In genomic region chr4:84967292-84967651, GRCh38 we compare ENCODE assay signal across 8 cellular contexts. TPM values are rescaled to one million over a fixed set of nuclear protein-coding genes. Genes with fewer than 3 reads are reported as not detected.
DNase-seq lines count a peak whose midpoint lies in the region; ATAC-seq, FAIRE-seq and TF ChIP-seq lines count a peak whose summit lies in the region.

No MANE protein-coding gene starts in this region.

- H3K27ac ChIP-seq in VCaP (peak overlapping the region; percentile 97), parathyroid adenoma (peak overlapping the region; percentile 79)

- H3K79me2 ChIP-seq in parathyroid adenoma = peaks cover 13% of the 10 kb centered on the region

- H3K4me3 ChIP-seq in parathyroid adenoma (ENCODE audit: low read depth, low read length) = peak overlapping the region; percentile 80

- H3K27me3 ChIP-seq in parathyroid adenoma (ENCODE audit: control insufficient read depth, insufficient read depth, low read length) = no peaks in the 10 kb centered on the region

- no peak for TF ChIP-seq POLR2A in GM12892 (IDR thresholded peaks at IDR 0.05; ENCODE audit: low read depth, low read length)

- H3K36me3 ChIP-seq in parathyroid adenoma (ENCODE audit: control insufficient read depth, insufficient read depth, low read length) = no peaks in the 10 kb centered on the region

- ATAC-seq in GM18868 (IDR thresholded peaks at IDR 0.05; ENCODE audit: unreplicated experiment) = no peak

- TF ChIP-seq CTCF in VCaP (conservative IDR thresholded peaks at IDR 0.05) = no peak
- TF ChIP-seq CTCF in parathyroid adenoma (IDR thresholded peaks at IDR 0.05) = no peak

- FAIRE-seq in GM12892 (lab: Jason Lieb, UNC) = no peak

- no peaks in the 10 kb centered on the region for H3K9me3 ChIP-seq in parathyroid adenoma (ENCODE audit: control insufficient read depth, low read length)

- H3K4me1 ChIP-seq in parathyroid adenoma = no peaks in the 10 kb centered on the region

- H3K4me2 ChIP-seq in parathyroid adenoma (ENCODE audit: low read length) = peak overlapping the region; percentile 77

- H2AFZ ChIP-seq in parathyroid adenoma = peak overlapping the region; percentile 89

- DNase-seq in EH (ENCODE audit: low read depth) (peak; percentile 32), globus pallidus (ENCODE audit: low spot score) (peak; percentile 69), SKM-1 (lab: John Stamatoyannopoulos, UW; ENCODE audit: unreplicated experiment) (no peak), NCI-H446 (lab: John Stamatoyannopoulos, UW) (no peak), GM12892 (ENCODE audit: insufficient read length) (no peak)

- peak overlapping the region; percentile 43 for H3K9ac ChIP-seq in parathyroid adenoma

RNA-seq across cellular contexts. Expression of gene WDFY3, which starts 0.8 kb away (rescaled TPM):
- 0.08 TPM for polyA plus RNA-seq in GM12892 (2012; ENCODE audit: missing spikeins)

Comparison
In these comparisons a context has a peak if more than half of its experiments do, and no peak if none do; other contexts are left out.
1. DNase-seq: peak in EH (single experiment) and globus pallidus (single experiment); none in SKM-1 (single experiment), NCI-H446 (0 of 2) and GM12892 (single experiment).